11 cellular contexts compared by ENCODE assay signal in genomic region chr2:205975082-205975949, GRCh38.
DNase-seq lines count a peak whose midpoint lies in the region; ATAC-seq, FAIRE-seq and TF ChIP-seq lines count a peak whose summit lies in the region.
"Had no signal": no experiment of that assay in that cellular context is flagged by ENCODE, and none has a peak within 500 bp of the region (broad histone marks: within the 10 kb centered on the region; RNA-seq: fewer than 3 reads in every experiment).

No MANE protein-coding gene starts in this region.

- H2AFZ ChIP-seq in astrocyte (ENCODE audit: low read depth, low read length): no peak overlapping the region

- H3K4me3 ChIP-seq in astrocyte (ENCODE audit: insufficient read depth, low read depth, low read length) (no peak overlapping the region), mucosa of rectum (ENCODE audit: low read length in 2 of 2) (peak overlapping the region; percentile 22 to 53)

- H3K27me3 Mint-ChIP-seq in astrocyte (ENCODE audit: low read depth, unreplicated experiment): peaks cover 2% of the 10 kb centered on the region

- H3K27me3 ChIP-seq in astrocyte (ENCODE audit: insufficient read depth, low read length): no peaks in the 10 kb centered on the region
- no peaks in the 10 kb centered on the region for H3K27me3 ChIP-seq in mucosa of rectum (ENCODE audit: control insufficient read depth in 2 of 2, insufficient read depth in 2 of 2, low read length in 2 of 2)

- ATAC-seq in GM18511 (IDR thresholded peaks at IDR 0.05; ENCODE audit: unreplicated experiment): peak; percentile 82
- ATAC-seq in HG02798 (IDR thresholded peaks at IDR 0.05; ENCODE audit: poor library complexity, unreplicated experiment): peak; percentile 82

- no peaks in the 10 kb centered on the region for H4K20me1 ChIP-seq in astrocyte (ENCODE audit: insufficient read depth, low read length)

- H3K9me3 Mint-ChIP-seq in astrocyte (ENCODE audit: unreplicated experiment): peaks cover 9% of the 10 kb centered on the region

- H3K4me2 ChIP-seq in astrocyte (ENCODE audit: low read length): no peak overlapping the region

- no peaks in the 10 kb centered on the region for H3K9me3 ChIP-seq in astrocyte (ENCODE audit: insufficient read depth, low read depth, low read length)
- H3K9me3 ChIP-seq in mucosa of rectum (ENCODE audit: control insufficient read depth in 2 of 2, low read length in 2 of 2): no peaks in the 10 kb centered on the region

- DNase-seq in astrocyte (ENCODE audit: low read depth) (peak; percentile 12), AG20443 (ENCODE audit: low spot score) (no peak), GM12892 (ENCODE audit: insufficient read length) (no peak), cortex of kidney (lab: John Stamatoyannopoulos, UW) (no peak)
- no peak for DNase-seq in central memory CD4-positive, alpha-beta T cell
- DNase-seq: DMS 273 treated with DMSO at 0.1 percent for 48 hours, NCI-H2171 treated with DMSO at 0.1 percent for 48 hours had no signal

- H3K9ac ChIP-seq in astrocyte (ENCODE audit: low read length) (no peak overlapping the region), mucosa of rectum (ENCODE audit: low read depth in 1 of 2, low read length in 2 of 2) (peak overlapping the region; percentile 52 to 53)

- no peaks in the 10 kb centered on the region for H3K79me2 ChIP-seq in astrocyte (ENCODE audit: insufficient read depth, low read length)

- H3K4me3 Mint-ChIP-seq in astrocyte (ENCODE audit: unreplicated experiment): peak overlapping the region; percentile 50

- peaks cover 1% of the 10 kb centered on the region for H3K36me3 Mint-ChIP-seq in astrocyte (ENCODE audit: low read depth, unreplicated experiment)

- H3K36me3 ChIP-seq in astrocyte (ENCODE audit: insufficient read depth, low read length): no peaks in the 10 kb centered on the region
- no peaks in the 10 kb centered on the region for H3K36me3 ChIP-seq in mucosa of rectum (ENCODE audit: control insufficient read depth in 2 of 2, insufficient read depth in 2 of 2, low read length in 2 of 2)

- H3K4me1 ChIP-seq in astrocyte (ENCODE audit: insufficient read depth, low read length) (no peaks in the 10 kb centered on the region), mucosa of rectum (ENCODE audit: control insufficient read depth in 2 of 2, insufficient read depth in 2 of 2, low read length in 2 of 2) (peaks cover 17 to 28% of the 10 kb centered on the region in 2 donors)

- H3K27ac ChIP-seq in astrocyte (ENCODE audit: low read depth, low read length) (no peak overlapping the region), mucosa of rectum (ENCODE audit: low read depth in 2 of 2, low read length in 2 of 2) (peak overlapping the region; percentile 88 to 91)

- no peak for TF ChIP-seq POLR2A in GM12892 (IDR thresholded peaks at IDR 0.05; ENCODE audit: low read depth, low read length)

- peaks cover 5% of the 10 kb centered on the region for H3K4me1 Mint-ChIP-seq in astrocyte (ENCODE audit: low read depth, unreplicated experiment)

- no peak for TF ChIP-seq CTCF in astrocyte (IDR thresholded peaks at IDR 0.05; ENCODE audit: insufficient read depth, low read depth, low read length)

- FAIRE-seq in astrocyte (lab: Jason Lieb, UNC) (no peak), GM12892 (lab: Jason Lieb, UNC) (no peak)
- FAIRE-seq: TTC549 had no signal

- peak overlapping the region; percentile 50 for H3K27ac Mint-ChIP-seq in astrocyte (ENCODE audit: unreplicated experiment)
